In genomic region chr18:48530399-48531081, GRCh38 we compare ENCODE assay signal across 1 cellular context.
TF ChIP-seq lines count a peak whose summit lies in the region.

No MANE protein-coding gene starts in this region.

TF ChIP-seq in IMR-90, 13 proteins besides CTCF, POLR2A, EP300 and RAD21:
- TF ChIP-seq MAFK (IDR thresholded peaks at IDR 0.05; ENCODE audit: low read depth, low read length) (no peak), NFE2L2 (IDR thresholded peaks at IDR 0.05; ENCODE audit: low read depth, low read length) (no peak), RCOR1 (IDR thresholded peaks at IDR 0.05; ENCODE audit: insufficient replicate concordance, low read length) (no peak), RFX5 (IDR thresholded peaks at IDR 0.05; ENCODE audit: low read depth, low read length) (no peak), CHD1 (IDR thresholded peaks at IDR 0.05; ENCODE audit: low read depth, low read length) (no peak), USF2 (IDR thresholded peaks at IDR 0.05; ENCODE audit: low read depth, low read length) (no peak)
TF ChIP-seq in IMR-90: peak in this region for 0.
